Comparison of ENCODE assay signal across 1 cellular context in the genomic region with DNA sequence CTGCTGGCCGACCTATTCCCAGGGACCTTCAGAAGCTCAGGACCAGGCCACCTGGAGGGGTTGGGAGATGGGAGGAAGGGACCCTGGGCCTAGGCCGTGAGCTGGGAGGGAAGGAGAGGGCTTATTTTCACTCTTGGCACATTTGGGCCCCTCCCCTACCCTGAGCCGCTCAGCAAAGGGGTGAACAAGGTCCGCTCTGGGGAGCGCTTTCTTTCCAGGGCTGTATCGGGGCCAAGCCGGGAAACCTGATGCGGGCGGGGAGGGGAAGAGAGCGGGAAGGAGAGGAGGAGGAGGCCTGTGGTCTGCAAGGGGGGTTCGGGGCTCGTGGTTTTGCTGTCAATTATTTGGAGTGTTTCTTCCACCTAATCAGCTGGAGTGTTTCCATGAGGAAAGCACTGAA.
TF ChIP-seq lines count a peak whose summit lies in the region.

No MANE protein-coding gene starts in this region.

TF ChIP-seq in IMR-90, 13 proteins besides CTCF, POLR2A, EP300 and RAD21 (continued from another document):
- TF ChIP-seq, protein P1, sequence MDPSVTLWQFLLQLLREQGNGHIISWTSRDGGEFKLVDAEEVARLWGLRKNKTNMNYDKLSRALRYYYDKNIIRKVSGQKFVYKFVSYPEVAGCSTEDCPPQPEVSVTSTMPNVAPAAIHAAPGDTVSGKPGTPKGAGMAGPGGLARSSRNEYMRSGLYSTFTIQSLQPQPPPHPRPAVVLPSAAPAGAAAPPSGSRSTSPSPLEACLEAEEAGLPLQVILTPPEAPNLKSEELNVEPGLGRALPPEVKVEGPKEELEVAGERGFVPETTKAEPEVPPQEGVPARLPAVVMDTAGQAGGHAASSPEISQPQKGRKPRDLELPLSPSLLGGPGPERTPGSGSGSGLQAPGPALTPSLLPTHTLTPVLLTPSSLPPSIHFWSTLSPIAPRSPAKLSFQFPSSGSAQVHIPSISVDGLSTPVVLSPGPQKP (IDR thresholded peaks at IDR 0.05; ENCODE audit: borderline replicate concordance, low read depth, low read length): no peak
- TF ChIP-seq, protein P2, sequence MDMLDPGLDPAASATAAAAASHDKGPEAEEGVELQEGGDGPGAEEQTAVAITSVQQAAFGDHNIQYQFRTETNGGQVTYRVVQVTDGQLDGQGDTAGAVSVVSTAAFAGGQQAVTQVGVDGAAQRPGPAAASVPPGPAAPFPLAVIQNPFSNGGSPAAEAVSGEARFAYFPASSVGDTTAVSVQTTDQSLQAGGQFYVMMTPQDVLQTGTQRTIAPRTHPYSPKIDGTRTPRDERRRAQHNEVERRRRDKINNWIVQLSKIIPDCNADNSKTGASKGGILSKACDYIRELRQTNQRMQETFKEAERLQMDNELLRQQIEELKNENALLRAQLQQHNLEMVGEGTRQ (IDR thresholded peaks at IDR 0.05; ENCODE audit: low read depth, low read length): no peak
- TF ChIP-seq MXI1 (IDR thresholded peaks at IDR 0.05; ENCODE audit: borderline replicate concordance, low read depth, low read length): no peak
